33 cellular contexts compared by ENCODE assay signal in genomic region chr15:91306155-91306554, GRCh38.
"Had no signal": no experiment of that assay in that cellular context is flagged by ENCODE, and none has a peak within 500 bp of the region (broad histone marks: within the 10 kb centered on the region; RNA-seq: fewer than 3 reads in every experiment).

No MANE protein-coding gene starts in this region.

- H3K27me3 ChIP-seq: ascending aorta had no signal

- H3K27ac Mint-ChIP-seq: activated B cell treated with CpG ODN at 0.5 μM for 24 hours; activated CD8-positive, alpha-beta T cell treated with anti-CD3 and anti-CD28 coated beads for 36 hours; activated naive CD8-positive, alpha-beta T cell; brain; dendritic cell treated with granulocyte-macrophage colony-stimulating factor and Interleukin-4, amounts not matched to agents 40 ng/mL and 50 ng/mL, for 4 days; T-helper 1 cell treated with Interleukin-12 subunit alpha and Interleukin-12 subunit beta and Interleukin-4 antibody, amounts not matched to agents 30 μg/mL and 1 μg/mL, for 36 hours had no signal

- H3K9me3 Mint-ChIP-seq: activated B cell treated with CpG ODN at 0.5 μM for 24 hours; activated CD8-positive, alpha-beta T cell treated with anti-CD3 and anti-CD28 coated beads for 36 hours; activated T-cell treated with anti-CD3 and anti-CD28 coated beads, Interleukin-2, amount 50 U/mL, for 4 hours; activated T-helper 17 cell treated with anti-CD3 and anti-CD28 coated beads, Interleukin-2, amount 50 U/mL, for 72 hours; dendritic cell treated with granulocyte-macrophage colony-stimulating factor and Interleukin-4, amounts not matched to agents 40 ng/mL and 50 ng/mL, for 4 days; T-helper 1 cell treated with Interleukin-12 subunit alpha and Interleukin-12 subunit beta and Interleukin-4 antibody, amounts not matched to agents 30 μg/mL and 1 μg/mL, for 36 hours had no signal

- H3K27me3 Mint-ChIP-seq: activated naive CD8-positive, alpha-beta T cell had no signal

- ATAC-seq: activated CD4-positive, CD25-positive, alpha-beta regulatory T cell treated with anti-CD3 and anti-CD28 coated beads, Interleukin-2, amount 50 U/mL, for 24 hours; activated CD8-positive, alpha-beta T cell treated with anti-CD3 and anti-CD28 coated beads for 36 hours; activated T-cell treated with anti-CD3 and anti-CD28 coated beads, Interleukin-2, amount 50 U/mL, for 4 hours; activated T-helper 17 cell treated with anti-CD3 and anti-CD28 coated beads, Interleukin-2, amount 50 U/mL, for 72 hours; foreskin keratinocyte; gastrocnemius medialis; heart right ventricle had no signal

- H3K79me2 ChIP-seq: hepatocyte had no signal

- H3K4me3 ChIP-seq: ascending aorta, breast epithelium, cardiac muscle cell, coronary artery, dorsolateral prefrontal cortex, esophagus muscularis mucosa, gastrocnemius medialis, heart right ventricle, hepatocyte had no signal

- H3K36me3 ChIP-seq: ascending aorta, breast epithelium, cardiac muscle cell, esophagus muscularis mucosa, gastrocnemius medialis, heart right ventricle, WERI-Rb-1 had no signal

- H3K4me1 Mint-ChIP-seq: activated B cell treated with CpG ODN at 0.5 μM for 24 hours had no signal

- H3K36me3 Mint-ChIP-seq: activated naive CD8-positive, alpha-beta T cell; brain had no signal

- H3K27ac ChIP-seq: ascending aorta, breast epithelium, cardiac muscle cell, coronary artery, dorsolateral prefrontal cortex, esophagus muscularis mucosa, foreskin keratinocyte, gastrocnemius medialis, heart right ventricle, hepatocyte, WERI-Rb-1 had no signal

- H2AFZ ChIP-seq: hepatocyte had no signal

- H3K4me3 Mint-ChIP-seq: activated B cell treated with CpG ODN at 0.5 μM for 24 hours; activated CD8-positive, alpha-beta T cell treated with anti-CD3 and anti-CD28 coated beads for 36 hours; activated naive CD8-positive, alpha-beta T cell; activated T-cell treated with anti-CD3 and anti-CD28 coated beads, Interleukin-2, amount 50 U/mL, for 4 hours; activated T-helper 17 cell treated with anti-CD3 and anti-CD28 coated beads, Interleukin-2, amount 50 U/mL, for 72 hours; brain; dendritic cell treated with granulocyte-macrophage colony-stimulating factor and Interleukin-4, amounts not matched to agents 40 ng/mL and 50 ng/mL, for 4 days; T-helper 1 cell treated with Interleukin-12 subunit alpha and Interleukin-12 subunit beta and Interleukin-4 antibody, amounts not matched to agents 30 μg/mL and 1 μg/mL, for 36 hours had no signal

- H3K4me2 ChIP-seq: hepatocyte had no signal

- H3K4me1 ChIP-seq: ascending aorta, breast epithelium, foreskin keratinocyte had no signal

- H3K9me3 ChIP-seq: ascending aorta, breast epithelium, esophagus muscularis mucosa, gastrocnemius medialis, heart right ventricle had no signal

- DNase-seq: activated B cell treated with CpG ODN at 0.5 μM for 24 hours; activated CD4-positive, alpha-beta T cell treated with anti-CD3 and anti-CD28 coated beads for 48 hours; activated CD4-positive, alpha-beta T cell treated with anti-CD3 and anti-CD28 coated beads, Interleukin-2, amount 50 U/mL, for 1 hour; activated CD4-positive, alpha-beta T cell treated with anti-CD3 and anti-CD28 coated beads, Interleukin-2, amount 50 U/mL, for 48 hours; activated CD8-positive, alpha-beta memory T cell treated with anti-CD3 and anti-CD28 coated beads for 24 hours; activated CD8-positive, alpha-beta T cell treated with anti-CD3 and anti-CD28 coated beads for 36 hours; activated effector memory CD4-positive, alpha-beta T cell treated with Interleukin-2 at 50 U/mL for 16 hours; activated gamma-delta T cell treated with Interleukin-2 at 50 U/mL for 16 hours; activated naive CD4-positive, alpha-beta T cell treated with anti-CD3 and anti-CD28 coated beads, Interleukin-2, amount 50 U/mL, for 16 hours; activated naive CD4-positive, alpha-beta T cell treated with Interleukin-2 at 50 U/mL for 16 hours; activated T-cell treated with anti-CD3 and anti-CD28 coated beads, Interleukin-2, amount 50 U/mL, for 4 hours; central memory CD4-positive, alpha-beta T cell; cerebellar nuclear complex; dorsolateral prefrontal cortex; effector memory CD4-positive, alpha-beta T cell; erythroblast; foreskin keratinocyte; gastrocnemius medialis; heart right ventricle; T1000; WERI-Rb-1 had no signal
